Comparison of ENCODE assay signal across 20 cellular contexts in the genomic region with DNA sequence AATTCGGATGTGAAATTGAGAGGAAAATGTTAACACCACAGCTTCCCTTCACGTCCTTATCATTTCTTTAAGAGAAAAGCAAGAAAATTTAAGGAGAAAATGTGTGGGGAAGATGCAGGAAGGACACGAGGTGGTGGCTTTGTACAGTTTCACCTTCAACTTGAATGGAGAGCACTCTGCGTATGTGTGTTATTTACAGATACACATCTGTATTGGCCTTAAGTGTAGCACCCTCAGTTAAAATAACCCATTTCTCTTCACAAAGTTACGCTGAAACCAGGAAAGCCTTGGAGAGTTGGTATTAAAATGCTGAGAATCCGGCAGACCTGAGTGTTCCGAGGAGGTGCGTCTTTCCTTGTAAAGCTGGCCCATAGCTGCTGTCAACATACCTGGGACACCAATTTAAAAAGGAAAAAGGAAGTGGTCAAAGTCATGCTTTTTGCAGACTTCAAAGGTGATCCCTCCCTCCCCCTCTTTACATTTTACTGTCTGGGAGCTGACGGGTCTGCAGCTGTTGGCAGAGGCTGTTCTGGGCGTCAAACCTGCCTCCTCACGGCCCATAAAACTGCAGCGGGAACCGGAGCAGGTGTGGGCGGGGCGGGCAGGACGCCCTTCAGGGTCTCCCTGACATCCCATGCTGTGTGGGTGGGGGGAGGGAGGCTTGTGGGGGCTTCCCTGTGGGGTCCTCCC.
DNase-seq lines count a peak whose midpoint lies in the region; ATAC-seq lines count a peak whose summit lies in the region.
"Had no signal": no experiment of that assay in that cellular context is flagged by ENCODE, and none has a peak within 500 bp of the region (broad histone marks: within the 10 kb centered on the region; RNA-seq: fewer than 3 reads in every experiment).

No MANE protein-coding gene starts in this region.

- DNase-seq in T-helper 2 cell treated with Interferon-gamma antibody and Interleukin-4, amounts not matched to agents 5 μg/mL and 100 μg/mL, for 36 hours (ENCODE audit: low spot score), result no peak
- no peak for DNase-seq in T-helper 2 cell
- peak; percentile 56 for DNase-seq in H7
- peak; percentile 63 for DNase-seq in RPMI8226
- DNase-seq in neuronal stem cell (ENCODE audit: low spot score), result no peak
- no peak for DNase-seq in NCI-H2029 treated with DMSO at 0.1 percent for 48 hours (lab: John Stamatoyannopoulos, UW)
- no peak for DNase-seq in Right ventricle myocardium inferior (ENCODE audit: missing footprints)
- DNase-seq: 8988T; activated CD4-positive, alpha-beta memory T cell treated with anti-CD3 and anti-CD28 coated beads, Interleukin-2, amount 10 ng/mL, durations not matched to agents 7 days and 5 days; C1 segment of cervical spinal cord; DMS53; mesendoderm; NCI-H1417 treated with DMSO at 0.1 percent for 48 hours; retina; stimulated activated CD4-positive, alpha-beta T cell treated with anti-CD3 and anti-CD28 coated beads, Interleukin-15, amount 100 ng/mL, for 24 hours; stimulated activated naive CD4-positive, alpha-beta T cell had no signal

- no peak overlapping the region for H2AFZ ChIP-seq in neuronal stem cell (ENCODE audit: low read length)

- H3K4me3 Mint-ChIP-seq in T-helper 2 cell treated with Interferon-gamma antibody and Interleukin-4, amounts not matched to agents 5 μg/mL and 100 μg/mL, for 36 hours, result peak overlapping the region; percentile 54
- H3K4me3 Mint-ChIP-seq: activated CD4-positive, alpha-beta memory T cell treated with anti-CD3 and anti-CD28 coated beads, Interleukin-2, amount 10 ng/mL, durations not matched to agents 7 days and 5 days; activated T-helper 1 cell treated with anti-CD3 and anti-CD28 coated beads, Interleukin-12 subunit alpha, Interleukin-12 subunit beta, Interleukin-2, Interleukin-4 antibody, amounts not matched to agents 30 ng/mL and 10 ng/mL and 1 ng/mL, durations not matched to agents 14 hours and 24 hours and 36 hours; central memory CD8-positive, alpha-beta T cell had no signal

- no peak overlapping the region for H3K4me3 ChIP-seq in H7 (ENCODE audit: insufficient read depth, low read depth, low read length)
- H3K4me3 ChIP-seq in neuronal stem cell (ENCODE audit: low read length in 2 of 2), result no peak overlapping the region
- H3K4me3 ChIP-seq: tibial nerve had no signal

- no peaks in the 10 kb centered on the region for H3K36me3 Mint-ChIP-seq in T-helper 2 cell treated with Interferon-gamma antibody and Interleukin-4, amounts not matched to agents 5 μg/mL and 100 μg/mL, for 36 hours (ENCODE audit: low read depth)

- peak overlapping the region; percentile 76 for H3K18ac ChIP-seq in neuronal stem cell (ENCODE audit: low read length)

- intact Hi-C loops in Right ventricle myocardium inferior (cut with DNase I), result no loop called here

- H3K4me1 Mint-ChIP-seq in T-helper 2 cell treated with Interferon-gamma antibody and Interleukin-4, amounts not matched to agents 5 μg/mL and 100 μg/mL, for 36 hours (ENCODE audit: low read depth), result peaks cover 21% of the 10 kb centered on the region
- H3K4me1 Mint-ChIP-seq: central memory CD8-positive, alpha-beta T cell had no signal

- no peak overlapping the region for H3K14ac ChIP-seq in neuronal stem cell (ENCODE audit: low read length)

- H4K91ac ChIP-seq in neuronal stem cell (ENCODE audit: low read depth, low read length, poor library complexity), result no peak overlapping the region

- H3K27me3 ChIP-seq in H7 (ENCODE audit: control insufficient read depth, insufficient read depth, low read length), result no peaks in the 10 kb centered on the region
- peaks cover 0 to 29% (median 0%) of the 10 kb centered on the region in 3 experiments for H3K27me3 ChIP-seq in neuronal stem cell (ENCODE audit: control insufficient read depth in 3 of 3, insufficient read depth in 3 of 3, low read depth in 1 of 3, low read length in 3 of 3)

- H2BK5ac ChIP-seq in neuronal stem cell (ENCODE audit: low read length), result no peak overlapping the region

- H2AK5ac ChIP-seq in neuronal stem cell (ENCODE audit: low read depth, low read length), result no peak overlapping the region

- H2BK12ac ChIP-seq in neuronal stem cell (ENCODE audit: low read length), result no peak overlapping the region

- no peak overlapping the region for H2BK15ac ChIP-seq in neuronal stem cell (ENCODE audit: low read length)

- H3K4ac ChIP-seq in neuronal stem cell (ENCODE audit: low read length), result no peak overlapping the region

- no peaks in the 10 kb centered on the region for H3K36me3 ChIP-seq in H7 (replicated peaks; ENCODE audit: control insufficient read depth, insufficient read depth, low read length)
- no peaks in the 10 kb centered on the region for H3K36me3 ChIP-seq in neuronal stem cell (replicated peaks in 1 of 2; ENCODE audit: control insufficient read depth in 2 of 2, insufficient read depth in 2 of 2, low read length in 2 of 2)
- H3K36me3 ChIP-seq: tibial nerve had no signal

- no peak for ATAC-seq in HG03571 (IDR thresholded peaks at IDR 0.05; ENCODE audit: unreplicated experiment)
- ATAC-seq in Right ventricle myocardium inferior, result no peak

- no peak overlapping the region for H3K4me2 ChIP-seq in neuronal stem cell (ENCODE audit: insufficient read depth, low read length, poor library complexity, severe bottlenecking)

- H2BK120ac ChIP-seq in neuronal stem cell (ENCODE audit: low read depth, low read length), result no peak overlapping the region

- H3K9ac ChIP-seq in neuronal stem cell (ENCODE audit: low read depth, low read length, poor library complexity), result peak overlapping the region; percentile 44

- no peak overlapping the region for H3K27ac ChIP-seq in neuronal stem cell (replicated peaks; ENCODE audit: low read length)
- H3K27ac ChIP-seq: tibial nerve had no signal

- no CpG with 5 or more reads among the region's 16 CpGs for WGBS in neuronal stem cell (ENCODE audit: extremely low coverage in 2 of 2, insufficient read length in 2 of 2, insufficient replicate concordance in 1 of 2), 2 donors

- H3K23ac ChIP-seq in neuronal stem cell (ENCODE audit: low read depth, low read length, poor library complexity), result no peak overlapping the region

- H3K9me3 ChIP-seq in neuronal stem cell (replicated peaks in 1 of 2; ENCODE audit: control insufficient read depth in 2 of 2, insufficient read depth in 1 of 2, low read depth in 1 of 2, low read length in 2 of 2), result no peaks in the 10 kb centered on the region
- H3K9me3 ChIP-seq: tibial nerve had no signal

- H3K27ac Mint-ChIP-seq in T-helper 2 cell treated with Interferon-gamma antibody and Interleukin-4, amounts not matched to agents 5 μg/mL and 100 μg/mL, for 36 hours, result no peak overlapping the region
- H3K27ac Mint-ChIP-seq: activated CD4-positive, alpha-beta memory T cell treated with anti-CD3 and anti-CD28 coated beads, Interleukin-2, amount 10 ng/mL, durations not matched to agents 7 days and 5 days; activated T-helper 1 cell treated with anti-CD3 and anti-CD28 coated beads, Interleukin-12 subunit alpha, Interleukin-12 subunit beta, Interleukin-2, Interleukin-4 antibody, amounts not matched to agents 30 ng/mL and 10 ng/mL and 1 ng/mL, durations not matched to agents 14 hours and 24 hours and 36 hours had no signal

- peaks cover 60% of the 10 kb centered on the region for H3K27me3 Mint-ChIP-seq in T-helper 2 cell treated with Interferon-gamma antibody and Interleukin-4, amounts not matched to agents 5 μg/mL and 100 μg/mL, for 36 hours (ENCODE audit: low read depth)

- H4K8ac ChIP-seq in neuronal stem cell (ENCODE audit: low read depth, low read length), result no peak overlapping the region

- peaks cover 0 to 1% of the 10 kb centered on the region in 2 donors for H3K4me1 ChIP-seq in neuronal stem cell (ENCODE audit: control insufficient read depth in 2 of 2, insufficient read depth in 1 of 2, low read depth in 1 of 2, low read length in 2 of 2)
- H3K4me1 ChIP-seq: tibial nerve had no signal

- no peaks in the 10 kb centered on the region for H3K9me3 Mint-ChIP-seq in T-helper 2 cell treated with Interferon-gamma antibody and Interleukin-4, amounts not matched to agents 5 μg/mL and 100 μg/mL, for 36 hours
- H3K9me3 Mint-ChIP-seq: activated CD4-positive, alpha-beta memory T cell treated with anti-CD3 and anti-CD28 coated beads, Interleukin-2, amount 10 ng/mL, durations not matched to agents 7 days and 5 days; activated T-helper 1 cell treated with anti-CD3 and anti-CD28 coated beads, Interleukin-12 subunit alpha, Interleukin-12 subunit beta, Interleukin-2, Interleukin-4 antibody, amounts not matched to agents 30 ng/mL and 10 ng/mL and 1 ng/mL, durations not matched to agents 14 hours and 24 hours and 36 hours; central memory CD8-positive, alpha-beta T cell had no signal

- peaks cover 1% of the 10 kb centered on the region for H3K79me1 ChIP-seq in neuronal stem cell (ENCODE audit: low read depth, low read length)

Comparison
In these comparisons a context has a peak if more than half of its experiments do, and no peak if none do; other contexts are left out.
1. DNase-seq: peak in H7 (single experiment) and RPMI8226 (single experiment); none in T-helper 2 cell treated with Interferon-gamma antibody and Interleukin-4, amounts not matched to agents 5 μg/mL and 100 μg/mL, for 36 hours (single experiment), T-helper 2 cell (0 of 5), neuronal stem cell (single experiment), NCI-H2029 treated with DMSO at 0.1 percent for 48 hours (single experiment) and Right ventricle myocardium inferior (single experiment).